In the genomic region with DNA sequence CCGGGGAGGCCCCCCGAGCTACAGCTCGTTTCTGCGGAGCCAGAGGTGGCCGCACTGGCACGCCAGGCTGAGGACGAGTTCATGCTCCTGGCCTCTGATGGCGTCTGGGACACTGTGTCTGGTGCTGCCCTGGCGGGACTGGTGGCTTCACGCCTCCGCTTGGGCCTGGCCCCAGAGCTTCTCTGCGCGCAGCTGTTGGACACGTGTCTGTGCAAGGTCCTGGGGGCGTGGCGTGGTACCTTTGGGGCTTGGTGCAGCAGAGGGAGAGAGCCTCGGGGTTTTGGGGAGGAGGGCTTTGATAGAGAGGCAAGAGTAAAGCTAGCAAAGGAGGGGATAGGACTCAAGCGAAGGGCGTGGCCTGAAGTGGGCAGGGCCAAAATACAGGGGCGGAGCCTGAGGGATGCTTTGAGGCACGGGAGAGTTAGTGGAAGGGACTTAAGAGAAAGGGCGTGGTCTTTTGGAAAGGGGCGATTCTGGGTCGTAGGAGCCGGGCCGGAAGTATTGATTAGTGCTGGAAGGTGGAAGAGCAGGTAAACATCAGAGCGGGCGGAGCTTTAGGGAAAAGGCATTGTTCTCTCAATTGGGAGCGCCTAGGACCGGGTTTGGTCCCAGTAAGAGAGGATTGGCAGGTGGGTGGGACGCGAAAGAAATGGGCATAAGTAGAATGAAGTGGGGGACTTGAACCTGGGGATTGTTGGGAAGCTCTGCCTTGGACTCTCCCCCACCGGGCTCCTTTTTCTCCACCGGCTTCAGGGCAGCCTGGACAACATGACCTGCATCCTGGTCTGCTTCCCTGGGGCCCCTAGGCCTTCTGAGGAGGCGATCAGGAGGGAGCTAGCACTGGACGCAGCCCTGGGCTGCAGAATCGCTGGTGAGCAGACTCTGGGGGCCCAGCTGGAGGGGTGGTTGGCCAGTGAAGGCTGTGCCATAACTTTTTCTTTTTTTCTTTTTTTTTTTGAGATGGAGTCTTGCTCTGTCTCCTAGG, we compare ENCODE assay signal across 1 cellular context.
TF ChIP-seq lines count a peak whose summit lies in the region.

No MANE protein-coding gene starts in this region.

TF ChIP-seq in IMR-90, 13 proteins besides CTCF, POLR2A, EP300 and RAD21:
- no peak for TF ChIP-seq NFE2L2 (IDR thresholded peaks at IDR 0.05; ENCODE audit: low read depth, low read length)
